11 cellular contexts compared by ENCODE assay signal in the genomic region with DNA sequence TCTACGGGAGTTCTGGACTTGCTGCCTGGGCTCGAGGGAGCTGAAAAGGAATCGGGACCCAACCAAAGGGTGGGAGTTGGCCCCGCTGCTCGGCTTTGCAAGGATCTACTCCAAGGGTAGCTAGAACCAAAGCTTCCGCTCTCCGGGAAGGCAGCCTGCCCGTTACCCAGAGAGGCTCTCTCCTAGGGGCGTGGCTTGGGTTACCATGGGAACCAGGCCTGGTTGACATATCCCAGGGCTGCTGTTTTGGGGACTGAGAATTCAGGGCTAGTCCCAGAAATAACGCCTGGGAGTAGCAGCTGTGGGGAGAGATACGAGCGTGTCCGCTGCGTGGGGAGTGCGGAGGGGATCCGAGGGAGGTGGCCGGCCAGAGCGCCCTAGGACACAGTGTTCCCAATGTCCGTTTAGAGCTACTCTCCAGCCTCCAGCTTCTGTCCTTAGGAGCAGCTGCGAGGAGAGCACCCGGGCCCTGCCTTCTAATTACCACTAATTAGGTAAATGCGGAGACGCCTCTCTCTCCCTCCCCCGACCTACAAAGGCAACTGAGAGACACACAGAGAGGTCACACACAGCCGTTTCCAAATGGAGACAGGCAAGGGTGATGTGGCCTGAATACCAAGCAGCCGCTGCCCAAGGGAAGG.
DNase-seq lines count a peak whose midpoint lies in the region; ATAC-seq and TF ChIP-seq lines count a peak whose summit lies in the region.
"Had no signal": no experiment of that assay in that cellular context is flagged by ENCODE, and none has a peak within 500 bp of the region (broad histone marks: within the 10 kb centered on the region; RNA-seq: fewer than 3 reads in every experiment).

No MANE protein-coding gene starts in this region.

- no peaks in the 10 kb centered on the region for H3K36me3 Mint-ChIP-seq in activated T-helper 17 cell treated with anti-CD3 and anti-CD28 coated beads, Interleukin-2, amount 50 U/mL, for 72 hours (ENCODE audit: low read depth)
- H3K36me3 Mint-ChIP-seq: CD4-positive, CD25-positive, alpha-beta regulatory T cell had no signal

- peaks cover 3% of the 10 kb centered on the region for H3K27me3 Mint-ChIP-seq in activated T-helper 17 cell treated with anti-CD3 and anti-CD28 coated beads, Interleukin-2, amount 50 U/mL, for 72 hours
- H3K27me3 Mint-ChIP-seq: CD4-positive, CD25-positive, alpha-beta regulatory T cell had no signal

- H3K4me3 ChIP-seq in HUES64 (ENCODE audit: low read length) (peak overlapping the region; percentile 24), osteoblast (ENCODE audit: insufficient read depth, low read length) (no peak overlapping the region)
- H3K4me3 ChIP-seq: spleen had no signal

- H3K27ac ChIP-seq in HUES64 (ENCODE audit: low read depth, low read length), result no peak overlapping the region
- no peak overlapping the region for H3K27ac ChIP-seq in osteoblast (ENCODE audit: low read depth, low read length)
- H3K27ac ChIP-seq: spleen had no signal

- no peaks in the 10 kb centered on the region for H3K4me1 Mint-ChIP-seq in activated T-helper 17 cell treated with anti-CD3 and anti-CD28 coated beads, Interleukin-2, amount 50 U/mL, for 72 hours
- H3K4me1 Mint-ChIP-seq: CD4-positive, CD25-positive, alpha-beta regulatory T cell had no signal

- DNase-seq in anterior cingulate cortex (lab: John Stamatoyannopoulos, UW) (peak in 55 of 58 donors; percentile 13 to 86 (median 60)), iPS DF 19.7 (ENCODE audit: low read depth, low spot score) (peak; percentile 38), osteoblast (ENCODE audit: insufficient read length, low spot score, missing footprints) (peak; percentile 60)
- DNase-seq in stimulated activated CD4-positive, alpha-beta T cell treated with anti-CD3 and anti-CD28 coated beads, Interleukin-12 subunit alpha, Interleukin-12 subunit beta, amount 100 ng/mL, for 4 hours, result no peak
- no peak for DNase-seq in activated CD8-positive, alpha-beta memory T cell treated with anti-CD3 and anti-CD28 coated beads for 24 hours
- DNase-seq: activated CD8-positive, alpha-beta memory T cell treated with anti-CD3 and anti-CD28 coated beads, Interleukin-2, amount 50 U/mL, for 48 hours; CD4-positive, CD25-positive, alpha-beta regulatory T cell; NCI-H187 treated with DMSO at 0.1 percent for 48 hours; spleen had no signal

- no peak overlapping the region for H3K27ac Mint-ChIP-seq in activated T-helper 17 cell treated with anti-CD3 and anti-CD28 coated beads, Interleukin-2, amount 50 U/mL, for 72 hours
- H3K27ac Mint-ChIP-seq: CD4-positive, CD25-positive, alpha-beta regulatory T cell had no signal

- H3K27me3 ChIP-seq in HUES64 (ENCODE audit: insufficient read depth, low read length) (no peaks in the 10 kb centered on the region), osteoblast (ENCODE audit: insufficient read depth, low read length) (no peaks in the 10 kb centered on the region)

- 57% methylated on average over 26 of the region's 26 CpGs for WGBS in HUES64

- no peak for TF ChIP-seq CTCF in osteoblast (IDR thresholded peaks at IDR 0.05; ENCODE audit: extremely low read depth, low read depth, low read length)

- H3K4me1 ChIP-seq in HUES64 (ENCODE audit: insufficient read depth, low read length) (peaks cover 18% of the 10 kb centered on the region), osteoblast (ENCODE audit: insufficient read depth, low read length) (no peaks in the 10 kb centered on the region)
- H3K4me1 ChIP-seq: spleen had no signal

- no peak overlapping the region for H2AFZ ChIP-seq in osteoblast (ENCODE audit: low read length)

- no peak overlapping the region for H3K4me2 ChIP-seq in osteoblast (ENCODE audit: insufficient read depth, low read length)

- H3K36me3 ChIP-seq in HUES64 (ENCODE audit: insufficient read depth, low read length), result no peaks in the 10 kb centered on the region
- H3K36me3 ChIP-seq in osteoblast (ENCODE audit: insufficient read depth, low read length), result no peaks in the 10 kb centered on the region
- H3K36me3 ChIP-seq: spleen had no signal

- no peak for ATAC-seq in activated T-helper 17 cell treated with anti-CD3 and anti-CD28 coated beads, Interleukin-2, amount 50 U/mL, for 72 hours (replicated peaks)

- no peaks in the 10 kb centered on the region for H4K20me1 ChIP-seq in osteoblast (ENCODE audit: insufficient read depth, low read length)

- H3K9me3 ChIP-seq in HUES64 (ENCODE audit: insufficient read depth, low read depth, low read length) (no peaks in the 10 kb centered on the region), osteoblast (ENCODE audit: low read depth, low read length) (no peaks in the 10 kb centered on the region)
- H3K9me3 ChIP-seq: spleen had no signal

- H3K9ac ChIP-seq in HUES64 (ENCODE audit: low read depth, low read length), result no peak overlapping the region

- no peak overlapping the region for H3K4me3 Mint-ChIP-seq in activated T-helper 17 cell treated with anti-CD3 and anti-CD28 coated beads, Interleukin-2, amount 50 U/mL, for 72 hours
- H3K4me3 Mint-ChIP-seq: CD4-positive, CD25-positive, alpha-beta regulatory T cell had no signal

- H3K9me3 Mint-ChIP-seq in activated T-helper 17 cell treated with anti-CD3 and anti-CD28 coated beads, Interleukin-2, amount 50 U/mL, for 72 hours, result peaks cover 3% of the 10 kb centered on the region

- H3K79me2 ChIP-seq in osteoblast (ENCODE audit: insufficient read depth, low read length), result no peaks in the 10 kb centered on the region

Comparison
In these comparisons a context has a peak if more than half of its experiments do, and no peak if none do; other contexts are left out.
1. DNase-seq: peak in anterior cingulate cortex (55 of 58), iPS DF 19.7 (single experiment) and osteoblast (single experiment); none in stimulated activated CD4-positive, alpha-beta T cell treated with anti-CD3 and anti-CD28 coated beads, Interleukin-12 subunit alpha, Interleukin-12 subunit beta, amount 100 ng/mL, for 4 hours (single experiment) and activated CD8-positive, alpha-beta memory T cell treated with anti-CD3 and anti-CD28 coated beads for 24 hours (single experiment).